ENCODE assay signal across 8 cellular contexts in the genomic region with DNA sequence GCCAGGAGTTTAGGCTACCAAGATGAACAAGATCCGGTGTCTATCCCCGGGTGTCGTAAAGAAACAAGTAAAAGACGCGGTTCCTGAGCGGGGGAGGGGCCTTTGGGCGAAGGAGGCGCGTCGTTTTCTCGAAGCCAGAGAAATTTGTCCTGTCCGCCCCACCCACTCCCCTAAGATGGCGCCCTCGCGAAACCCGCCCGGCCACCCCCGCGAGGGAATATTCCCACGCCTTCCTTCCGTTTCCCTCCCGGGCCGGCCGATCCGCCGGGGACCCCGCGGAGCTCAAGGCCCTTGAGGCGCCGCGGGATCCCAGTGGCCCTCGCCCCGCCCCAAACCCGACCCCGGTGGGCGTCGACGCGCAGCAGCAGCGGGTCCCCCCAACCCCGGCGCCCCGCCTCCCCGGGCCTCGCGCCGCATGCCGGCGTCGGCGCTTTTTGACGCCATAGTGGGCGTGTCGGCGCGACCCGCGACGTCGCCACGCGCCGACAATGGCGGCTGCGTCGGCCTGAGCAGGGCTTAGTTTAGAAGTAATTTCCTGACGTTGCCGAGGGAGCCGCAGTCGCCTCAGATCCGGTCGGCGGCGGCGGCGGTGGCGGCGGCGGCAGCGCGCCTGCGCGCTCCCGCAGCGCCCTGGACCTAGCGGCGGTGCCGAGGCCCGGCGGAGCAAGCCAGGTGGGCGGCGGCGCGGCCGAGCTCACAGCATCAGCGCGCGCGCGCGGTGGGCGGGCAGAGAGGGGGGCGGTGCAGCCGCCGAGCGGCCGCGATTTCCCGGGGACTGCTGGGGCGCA. TPM values are rescaled to one million over a fixed set of nuclear protein-coding genes. Genes with fewer than 3 reads are reported as not detected.
A peak's percentile ranks its signal among the peaks of the same experiment; 100 is the strongest.
DNase-seq lines count a peak whose midpoint lies in the region; ATAC-seq lines count a peak whose summit lies in the region.

No MANE protein-coding gene starts in this region.

- no peak overlapping the region for H2BK12ac ChIP-seq in mesenchymal stem cell (ENCODE audit: low read length in 2 of 2)

- H3K9me3 ChIP-seq in mesenchymal stem cell (ENCODE audit: control insufficient read depth, low read length) = no peaks in the 10 kb centered on the region

- H3K79me1 ChIP-seq in mesenchymal stem cell (replicated peaks; ENCODE audit: low read length, poor library complexity, severe bottlenecking) = no peaks in the 10 kb centered on the region

- ATAC-seq in GM21367 (IDR thresholded peaks at IDR 0.05; ENCODE audit: unreplicated experiment) = peak; percentile 72
- peak; percentile 77 for ATAC-seq in effector memory CD8-positive, alpha-beta T cell (replicated peaks)

- H3K23ac ChIP-seq in mesenchymal stem cell (ENCODE audit: low read length in 2 of 2) = no peak overlapping the region

- DNase-seq in COR-L47 (lab: John Stamatoyannopoulos, UW) (peak; percentile 87), HT-29 (ENCODE audit: low spot score) (peak; percentile 84), NOMO-1 (lab: John Stamatoyannopoulos, UW; ENCODE audit: unreplicated experiment in 2 of 2) (peak; percentile 80 to 91), mesenchymal stem cell (peak; percentile 90)
- DNase-seq in activated CD8-positive, alpha-beta memory T cell treated with anti-CD3 and anti-CD28 coated beads for 48 hours (ENCODE audit: low read depth in 2 of 3, low spot score in 2 of 3) = peak; percentile 45 to 74 (median 46)
- peak; percentile 77 to 84 (median 82) for DNase-seq in effector memory CD8-positive, alpha-beta T cell
- DNase-seq in stimulated activated CD8-positive, alpha-beta memory T cell treated with anti-CD3 and anti-CD28 coated beads, Interleukin-12 subunit alpha, Interleukin-12 subunit beta, amount 100 ng/mL, for 1 hour (ENCODE audit: low read depth) = peak; percentile 69

- H3K36me3 Mint-ChIP-seq in effector memory CD8-positive, alpha-beta T cell (ENCODE audit: insufficient read depth) = peaks cover 28% of the 10 kb centered on the region

- H2BK15ac ChIP-seq in mesenchymal stem cell (ENCODE audit: low read depth, poor library complexity, severe bottlenecking) = no peak overlapping the region

- H3K4me2 ChIP-seq in mesenchymal stem cell (ENCODE audit: low read length, poor library complexity, severe bottlenecking) = peak overlapping the region; percentile 47

- peak overlapping the region; percentile 73 to 89 for H3K18ac ChIP-seq in mesenchymal stem cell (ENCODE audit: low read depth in 1 of 2, low read length in 2 of 2)

- peaks cover 9 to 10% of the 10 kb centered on the region in 2 donors for H3K4me1 Mint-ChIP-seq in effector memory CD8-positive, alpha-beta T cell (ENCODE audit: low read depth in 2 of 2)

- WGBS in mesenchymal stem cell = 0% methylated on average over 13 of the region's 110 CpGs

- H3K27me3 Mint-ChIP-seq in effector memory CD8-positive, alpha-beta T cell = peaks cover 5% of the 10 kb centered on the region in 2 donors

- H3K4me1 ChIP-seq in mesenchymal stem cell (ENCODE audit: control insufficient read depth, insufficient read depth, low read depth, low read length) = peaks cover 2% of the 10 kb centered on the region

- peak overlapping the region; percentile 89 for H2BK120ac ChIP-seq in mesenchymal stem cell (ENCODE audit: low read depth, low read length)

- peaks cover 0 to 8% of the 10 kb centered on the region in 2 experiments for H3K27me3 ChIP-seq in mesenchymal stem cell (ENCODE audit: control insufficient read depth in 1 of 2, insufficient read depth in 1 of 2, low read length in 2 of 2)

- H3K36me3 ChIP-seq in mesenchymal stem cell (ENCODE audit: control insufficient read depth in 1 of 2, insufficient read depth in 2 of 2, low read depth in 1 of 2, low read length in 2 of 2) = peaks cover 0 to 16% of the 10 kb centered on the region in 2 experiments

- peak overlapping the region; percentile 92 to 95 for H3K27ac Mint-ChIP-seq in effector memory CD8-positive, alpha-beta T cell

- peak overlapping the region; percentile 76 to 88 for H3K4me3 ChIP-seq in mesenchymal stem cell (ENCODE audit: insufficient read depth in 1 of 2, low read depth in 1 of 2, low read length in 2 of 2)

- peak overlapping the region; percentile 71 for H3K27ac ChIP-seq in mesenchymal stem cell (ENCODE audit: low read length, poor library complexity, severe bottlenecking)

- H3K9me3 Mint-ChIP-seq in effector memory CD8-positive, alpha-beta T cell = no peaks in the 10 kb centered on the region

- H3K4me3 Mint-ChIP-seq in effector memory CD8-positive, alpha-beta T cell = peak overlapping the region; percentile 82 to 89

- no peak overlapping the region for H2AK5ac ChIP-seq in mesenchymal stem cell (ENCODE audit: low read length, severe bottlenecking)

- H3K4ac ChIP-seq in mesenchymal stem cell (ENCODE audit: low read depth in 1 of 2, low read length in 2 of 2) = peak overlapping the region; percentile 79 to 91

- H4K8ac ChIP-seq in mesenchymal stem cell (ENCODE audit: low read length) = peak overlapping the region; percentile 94

- H3K14ac ChIP-seq in mesenchymal stem cell (ENCODE audit: low read length in 2 of 2) = no peak overlapping the region

- H3K9ac ChIP-seq in mesenchymal stem cell (ENCODE audit: low read length) = peak overlapping the region; percentile 91

- H4K91ac ChIP-seq in mesenchymal stem cell (ENCODE audit: low read length) = peak overlapping the region; percentile 50

- H2BK5ac ChIP-seq in mesenchymal stem cell (ENCODE audit: low read depth, low read length, poor library complexity, severe bottlenecking) = peak overlapping the region; percentile 57

- H2AFZ ChIP-seq in mesenchymal stem cell (ENCODE audit: low read depth, low read length) = peak overlapping the region; percentile 53

RNA-seq across cellular contexts. Expression of gene HTATSF1, which starts 0.4 kb away (rescaled TPM):
- total RNA-seq in HT-29 (2014; rRNA removed; shearing (Covaris generic)) = 60.7 and 66.4 TPM in 2 replicates
- 28.2 TPM for polyA plus RNA-seq in mesenchymal stem cell (2013, experiment 1 of 2)
- polyA plus RNA-seq in mesenchymal stem cell (2013, experiment 2 of 2) = 28.7 TPM

RNA-seq across cellular contexts. Expression of gene BRS3, which starts 9.2 kb away (rescaled TPM):
- not detected in 2 replicates for total RNA-seq in HT-29 (2014; rRNA removed; shearing (Covaris generic))
- polyA plus RNA-seq in mesenchymal stem cell (2013, experiment 1 of 2) = not detected
- not detected for polyA plus RNA-seq in mesenchymal stem cell (2013, experiment 2 of 2)

RNA-seq across cellular contexts. Expression of gene VGLL1, which starts 35.1 kb away (rescaled TPM):
- total RNA-seq in HT-29 (2014; rRNA removed; shearing (Covaris generic)) = 3.5 and 4.7 TPM in 2 replicates
- not detected for polyA plus RNA-seq in mesenchymal stem cell (2013, experiment 1 of 2)
- polyA plus RNA-seq in mesenchymal stem cell (2013, experiment 2 of 2) = not detected

Comparison
In these comparisons a context has a peak if more than half of its experiments do, and no peak if none do; other contexts are left out.
1. Peak in every context shown above with its lines: DNase-seq, ATAC-seq, H3K4me3 ChIP-seq and H3K27ac ChIP-seq.